In genomic region chr20:60203451-60203850, GRCh38 we compare ENCODE assay signal across 24 cellular contexts.
DNase-seq lines count a peak whose midpoint lies in the region; ATAC-seq and TF ChIP-seq lines count a peak whose summit lies in the region.
"Had no signal": no experiment of that assay in that cellular context is flagged by ENCODE, and none has a peak within 500 bp of the region (broad histone marks: within the 10 kb centered on the region; RNA-seq: fewer than 3 reads in every experiment).

No MANE protein-coding gene starts in this region.

- H3K36me3 ChIP-seq in mesenchymal stem cell (ENCODE audit: control insufficient read depth in 1 of 2, insufficient read depth in 2 of 2, low read depth in 1 of 2, low read length in 2 of 2) = no peaks in the 10 kb centered on the region
- H3K36me3 ChIP-seq: heart left ventricle had no signal

- peak overlapping the region; percentile 29 for H3K27ac Mint-ChIP-seq in T-helper 17 cell
- H3K27ac Mint-ChIP-seq in activated CD4-positive, alpha-beta memory T cell treated with anti-CD3 and anti-CD28 coated beads for 36 hours = no peak overlapping the region
- H3K27ac Mint-ChIP-seq: activated B cell treated with CpG ODN at 0.5 μM for 24 hours; activated CD4-positive, alpha-beta memory T cell treated with anti-CD3 and anti-CD28 coated beads, Interleukin-2, amount 10 ng/mL, durations not matched to agents 7 days and 5 days; IgD-negative memory B cell had no signal

- H3K27me3 Mint-ChIP-seq in T-helper 17 cell = peaks cover 17% of the 10 kb centered on the region
- H3K27me3 Mint-ChIP-seq in activated CD4-positive, alpha-beta memory T cell treated with anti-CD3 and anti-CD28 coated beads for 36 hours = peaks cover 4% of the 10 kb centered on the region

- intact Hi-C loops in activated CD4-positive, alpha-beta memory T cell treated with anti-CD3 and anti-CD28 coated beads for 36 hours (cut with micrococcal nuclease) = no loop called here

- H3K4me3 ChIP-seq in AG10803 (ENCODE audit: low read length) (no peak overlapping the region), mesenchymal stem cell (ENCODE audit: insufficient read depth in 1 of 2, low read depth in 1 of 2, low read length in 2 of 2) (no peak overlapping the region)
- H3K4me3 ChIP-seq: heart left ventricle, psoas muscle had no signal

- H3K4me2 ChIP-seq in mesenchymal stem cell (ENCODE audit: low read length, poor library complexity, severe bottlenecking) = no peak overlapping the region

- ATAC-seq in T-helper 17 cell (no peak), GM18498 (IDR thresholded peaks at IDR 0.05; ENCODE audit: unreplicated experiment) (no peak), HG02610 (IDR thresholded peaks at IDR 0.05; ENCODE audit: unreplicated experiment) (no peak)
- ATAC-seq: HCT116, heart left ventricle, psoas muscle, SK-N-SH treated with all-trans-retinoic acid at 6 μM for 48 hours had no signal

- WGBS in mesenchymal stem cell = 60% methylated on average over 5 of the region's 6 CpGs

- H2AK5ac ChIP-seq in mesenchymal stem cell (ENCODE audit: low read length, severe bottlenecking) = no peak overlapping the region

- DNase-seq in AG10803 (ENCODE audit: low read depth) (peak; percentile 31), HS-5 (ENCODE audit: low read depth) (peak; percentile 52), T-helper 17 cell (no peak), islet precursor cell (peak; percentile 95), mesenchymal stem cell (no peak)
- DNase-seq in activated CD4-positive, alpha-beta memory T cell treated with anti-CD3 and anti-CD28 coated beads for 36 hours = no peak
- DNase-seq: activated B cell treated with CpG ODN at 0.5 μM for 24 hours; activated CD4-positive, alpha-beta memory T cell treated with anti-CD3 and anti-CD28 coated beads, Interleukin-2, amount 10 ng/mL, durations not matched to agents 7 days and 5 days; activated gamma-delta T cell; activated T-cell treated with anti-CD3 and anti-CD28 coated beads for 4 hours; Calu3; heart left ventricle; MM.1S; NCI-H1436 treated with DMSO at 0.1 percent for 48 hours; NCI-H510A treated with DMSO at 0.1 percent for 48 hours; psoas muscle; RPMI8226; T1000 had no signal

- H3K23ac ChIP-seq in mesenchymal stem cell (ENCODE audit: low read length in 2 of 2) = no peak overlapping the region

- CTCF ChIA-PET in activated CD4-positive, alpha-beta memory T cell treated with anti-CD3 and anti-CD28 coated beads for 36 hours (lab: Charles Lee) = no interaction called here

- POLR2A ChIA-PET in activated CD4-positive, alpha-beta memory T cell treated with anti-CD3 and anti-CD28 coated beads for 36 hours (lab: Charles Lee) = no interaction called here

- no peak overlapping the region for H4K91ac ChIP-seq in mesenchymal stem cell (ENCODE audit: low read length)

- H2BK15ac ChIP-seq in mesenchymal stem cell (ENCODE audit: low read depth, poor library complexity, severe bottlenecking) = no peak overlapping the region

- H3K9me3 ChIP-seq in T-helper 17 cell (ENCODE audit: control insufficient read depth, low read length, poor library complexity, severe bottlenecking) (no peaks in the 10 kb centered on the region), mesenchymal stem cell (ENCODE audit: control insufficient read depth, low read length) (peaks cover 10% of the 10 kb centered on the region)
- H3K9me3 ChIP-seq: psoas muscle had no signal

- peaks cover 10% of the 10 kb centered on the region for H3K4me1 ChIP-seq in mesenchymal stem cell (ENCODE audit: control insufficient read depth, insufficient read depth, low read depth, low read length)
- H3K4me1 ChIP-seq: psoas muscle had no signal

- no peaks in the 10 kb centered on the region for H3K79me1 ChIP-seq in mesenchymal stem cell (replicated peaks; ENCODE audit: low read length, poor library complexity, severe bottlenecking)

- H2BK12ac ChIP-seq in mesenchymal stem cell (ENCODE audit: low read length in 2 of 2) = no peak overlapping the region

- H3K14ac ChIP-seq in mesenchymal stem cell (ENCODE audit: low read length in 2 of 2) = no peak overlapping the region

- H3K27ac ChIP-seq in mesenchymal stem cell (ENCODE audit: low read length, poor library complexity, severe bottlenecking) = no peak overlapping the region
- H3K27ac ChIP-seq: C4-2B, heart left ventricle, psoas muscle had no signal

- no peak overlapping the region for H3K4me3 Mint-ChIP-seq in T-helper 17 cell
- H3K4me3 Mint-ChIP-seq in activated CD4-positive, alpha-beta memory T cell treated with anti-CD3 and anti-CD28 coated beads for 36 hours = no peak overlapping the region
- H3K4me3 Mint-ChIP-seq: activated B cell treated with CpG ODN at 0.5 μM for 24 hours; activated CD4-positive, alpha-beta memory T cell treated with anti-CD3 and anti-CD28 coated beads, Interleukin-2, amount 10 ng/mL, durations not matched to agents 7 days and 5 days; IgD-negative memory B cell had no signal

- H3K36me3 Mint-ChIP-seq in T-helper 17 cell (ENCODE audit: low read depth) = peaks cover 2% of the 10 kb centered on the region
- H3K36me3 Mint-ChIP-seq in activated CD4-positive, alpha-beta memory T cell treated with anti-CD3 and anti-CD28 coated beads for 36 hours = peaks cover 7% of the 10 kb centered on the region

- no peak overlapping the region for H4K8ac ChIP-seq in mesenchymal stem cell (ENCODE audit: low read length)

- no peak for TF ChIP-seq CTCF in AG10803 (conservative IDR thresholded peaks at IDR 0.05; ENCODE audit: low read length)

- H3K9me3 Mint-ChIP-seq in activated CD4-positive, alpha-beta memory T cell treated with anti-CD3 and anti-CD28 coated beads for 36 hours = peaks cover 10% of the 10 kb centered on the region

- H3K27me3 ChIP-seq in mesenchymal stem cell (ENCODE audit: control insufficient read depth in 1 of 2, insufficient read depth in 1 of 2, low read length in 2 of 2) = peaks cover 0 to 7% of the 10 kb centered on the region in 2 experiments
- H3K27me3 ChIP-seq: heart left ventricle had no signal

- no peak overlapping the region for H2BK5ac ChIP-seq in mesenchymal stem cell (ENCODE audit: low read depth, low read length, poor library complexity, severe bottlenecking)

- H3K9ac ChIP-seq in mesenchymal stem cell (ENCODE audit: low read length) = no peak overlapping the region

- no peak overlapping the region for H2BK120ac ChIP-seq in mesenchymal stem cell (ENCODE audit: low read depth, low read length)

- no peak overlapping the region for H2AFZ ChIP-seq in mesenchymal stem cell (ENCODE audit: low read depth, low read length)

- H3K4me1 Mint-ChIP-seq in T-helper 17 cell = peaks cover 4% of the 10 kb centered on the region
- H3K4me1 Mint-ChIP-seq in activated CD4-positive, alpha-beta memory T cell treated with anti-CD3 and anti-CD28 coated beads for 36 hours (ENCODE audit: low read depth) = no peaks in the 10 kb centered on the region
- H3K4me1 Mint-ChIP-seq: activated B cell treated with CpG ODN at 0.5 μM for 24 hours, IgD-negative memory B cell had no signal

- no peak overlapping the region for H3K4ac ChIP-seq in mesenchymal stem cell (ENCODE audit: low read depth in 1 of 2, low read length in 2 of 2)

- H3K18ac ChIP-seq in mesenchymal stem cell (ENCODE audit: low read depth in 1 of 2, low read length in 2 of 2) = no peak overlapping the region

Comparison
In these comparisons a context has a peak if more than half of its experiments do, and no peak if none do; other contexts are left out.
1. DNase-seq: peak in AG10803 (single experiment), HS-5 (single experiment) and islet precursor cell (single experiment); none in T-helper 17 cell (0 of 3), activated CD4-positive, alpha-beta memory T cell treated with anti-CD3 and anti-CD28 coated beads for 36 hours (single experiment) and mesenchymal stem cell (single experiment).